16 cellular contexts compared by ENCODE assay signal in genomic region chr6:170269873-170270541, GRCh38. TPM values are rescaled to one million over a fixed set of nuclear protein-coding genes. Genes with fewer than 3 reads are reported as not detected.
A peak's percentile ranks its signal among the peaks of the same experiment; 100 is the strongest.
DNase-seq lines count a peak whose midpoint lies in the region; TF ChIP-seq lines count a peak whose summit lies in the region.
"Had no signal": no experiment of that assay in that cellular context is flagged by ENCODE, and none has a peak within 500 bp of the region (broad histone marks: within the 10 kb centered on the region; RNA-seq: fewer than 3 reads in every experiment).

No MANE protein-coding gene starts in this region.

- peak overlapping the region; percentile 16 for H3K4me2 ChIP-seq in smooth muscle cell
- H3K4me2 ChIP-seq: SK-N-SH had no signal

- no peak overlapping the region for H3K4me3 ChIP-seq in smooth muscle cell
- H3K4me3 ChIP-seq: skin epidermis, uterus had no signal

- no peak for TF ChIP-seq CTCF in smooth muscle cell (IDR thresholded peaks at IDR 0.05; ENCODE audit: borderline replicate concordance, insufficient read depth, poor library complexity, severe bottlenecking)
- no peak for TF ChIP-seq CTCF in endothelial cell (IDR thresholded peaks at IDR 0.05; ENCODE audit: unreplicated experiment)

- H3K79me2 ChIP-seq in smooth muscle cell (ENCODE audit: low read depth) = no peaks in the 10 kb centered on the region

- WGBS in smooth muscle cell (ENCODE audit: low lambda C conversion rate) = 86% methylated on average over 16 of the region's 16 CpGs

- no peaks in the 10 kb centered on the region for H3F3A ChIP-seq in smooth muscle cell (ENCODE audit: low read depth)

- H3K9me3 Mint-ChIP-seq in endothelial cell (ENCODE audit: unreplicated experiment) = no peaks in the 10 kb centered on the region

- no peak overlapping the region for H2AFZ ChIP-seq in smooth muscle cell (ENCODE audit: low read depth)

- no peaks in the 10 kb centered on the region for H3K9me3 ChIP-seq in smooth muscle cell (replicated peaks; ENCODE audit: low read depth)
- H3K9me3 ChIP-seq: SK-N-SH, uterus had no signal

- no peaks in the 10 kb centered on the region for H3K36me3 ChIP-seq in smooth muscle cell (ENCODE audit: low read depth)
- H3K36me3 ChIP-seq: uterus had no signal

- no peak overlapping the region for H3K9ac ChIP-seq in smooth muscle cell (ENCODE audit: low read depth)
- H3K9ac ChIP-seq: SK-N-SH had no signal

- peaks cover 4% of the 10 kb centered on the region for H3K27me3 ChIP-seq in smooth muscle cell (ENCODE audit: low read depth)
- H3K27me3 ChIP-seq: uterus had no signal

- H3K4me3 Mint-ChIP-seq in endothelial cell (ENCODE audit: unreplicated experiment) = no peak overlapping the region

- no peak overlapping the region for H3K27ac Mint-ChIP-seq in endothelial cell (ENCODE audit: unreplicated experiment)

- peak; percentile 5 for DNase-seq in NCI-H510A treated with DMSO at 0.1 percent for 48 hours (lab: John Stamatoyannopoulos, UW)
- no peak for DNase-seq in NCI-H510A (lab: John Stamatoyannopoulos, UW)
- DNase-seq in NCI-H2171 (lab: John Stamatoyannopoulos, UW) = peak; percentile 58
- peak; percentile 74 for DNase-seq in left kidney (ENCODE audit: low read depth, low spot score)
- DNase-seq in smooth muscle cell (lab: John Stamatoyannopoulos, UW; ENCODE audit: unreplicated experiment) = no peak
- no peak for DNase-seq in DMS114 treated with DMSO at 0.1 percent for 48 hours (lab: John Stamatoyannopoulos, UW; ENCODE audit: unreplicated experiment)
- DNase-seq in NAMALWA (ENCODE audit: low spot score) = no peak
- no peak for DNase-seq in endothelial cell (ENCODE audit: low spot score)
- DNase-seq: activated CD4-positive, alpha-beta T cell treated with anti-CD3 and anti-CD28 coated beads for 1 hour; activated T-cell treated with anti-CD3 and anti-CD28 coated beads, Interleukin-2, amount 50 U/mL, for 48 hours; GDM1; midbrain; NK-92 treated with Interleukin-12 subunit alpha and Interleukin-12 subunit beta, amount 100 ng/mL, for 24 hours; SK-N-SH; uterus had no signal

- peaks cover 20% of the 10 kb centered on the region for H3K4me1 ChIP-seq in smooth muscle cell (ENCODE audit: low read depth)
- H3K4me1 ChIP-seq: uterus had no signal

- H3K27ac ChIP-seq in smooth muscle cell (ENCODE audit: low read depth) = no peak overlapping the region
- H3K27ac ChIP-seq: skin epidermis had no signal

- no peaks in the 10 kb centered on the region for H3K36me3 Mint-ChIP-seq in endothelial cell (ENCODE audit: low read depth, unreplicated experiment)

- no peaks in the 10 kb centered on the region for H4K20me1 ChIP-seq in smooth muscle cell (ENCODE audit: low read depth)

- peaks cover 29% of the 10 kb centered on the region for H3K4me1 Mint-ChIP-seq in endothelial cell (ENCODE audit: unreplicated experiment)

- peaks cover 16% of the 10 kb centered on the region for H3K27me3 Mint-ChIP-seq in endothelial cell (ENCODE audit: unreplicated experiment)

RNA-seq across cellular contexts. Expression of gene DLL1, which starts 20.9 kb away (rescaled TPM):
- 0.27 and 0.36 TPM in 2 replicates for total RNA-seq in smooth muscle cell
- 0.70 and 0.99 TPM in 2 replicates for polyA plus RNA-seq in smooth muscle cell
- total RNA-seq in endothelial cell (ENCODE audit: unreplicated experiment) = 59.5 TPM

RNA-seq across cellular contexts. Expression of gene FAM120B, which starts 36.6 kb away (rescaled TPM):
- total RNA-seq in smooth muscle cell (17.8 and 22.8 TPM in 2 replicates), endothelial cell (ENCODE audit: unreplicated experiment) (48.3 TPM)
- polyA plus RNA-seq in smooth muscle cell = 22.2 and 26.3 TPM in 2 replicates

Comparison
In these comparisons a context has a peak if more than half of its experiments do, and no peak if none do; other contexts are left out.
1. DNase-seq: peak in NCI-H510A treated with DMSO at 0.1 percent for 48 hours (single experiment), NCI-H2171 (single experiment) and left kidney (single experiment); none in NCI-H510A (single experiment), smooth muscle cell (single experiment), DMS114 treated with DMSO at 0.1 percent for 48 hours (single experiment), NAMALWA (single experiment) and endothelial cell (single experiment).
2. RNA of gene DLL1, which starts 20.9 kb away (total RNA-seq): 59.5 TPM in endothelial cell (single experiment); 0.27 to 0.36 TPM in smooth muscle cell; every median in the first group is over 10 times any median in the second.